8 cellular contexts compared by ENCODE assay signal in genomic region chr20:64057628-64058498, GRCh38. TPM values are rescaled to one million over a fixed set of nuclear protein-coding genes. Genes with fewer than 3 reads are reported as not detected.
DNase-seq lines count a peak whose midpoint lies in the region; ATAC-seq and TF ChIP-seq lines count a peak whose summit lies in the region.

No MANE protein-coding gene starts in this region.

- dilution Hi-C loops in mammary epithelial cell (cut with HindIII; ENCODE audit: low sequenced_read_pairs) = no loop called here

- peaks cover 5% of the 10 kb centered on the region for H3K27me3 Mint-ChIP-seq in WTC11 (ENCODE audit: low read depth)

- H3K9ac ChIP-seq in mammary epithelial cell (ENCODE audit: insufficient read depth, low read length) = no peak overlapping the region

- no peaks in the 10 kb centered on the region for H3K36me3 Mint-ChIP-seq in WTC11

- no TSS peak for BruUV-seq in mammary epithelial cell (replicated peaks; lab: Mats Ljungman, UMichigan)

- H4K20me1 ChIP-seq in mammary epithelial cell (ENCODE audit: insufficient read depth, low read length) = no peaks in the 10 kb centered on the region

- ATAC-seq in GM19043 (IDR thresholded peaks at IDR 0.05; ENCODE audit: low read depth, unreplicated experiment) (peak; percentile 48), WTC11 (peak; percentile 77)

- H3K27me3 ChIP-seq in mammary epithelial cell (ENCODE audit: insufficient read depth, low read length) = no peaks in the 10 kb centered on the region

- DNase-seq in AG04449 (ENCODE audit: low read depth, low spot score) = no peak
- DNase-seq in NCI-H2029 treated with DMSO at 0.1 percent for 48 hours (lab: John Stamatoyannopoulos, UW) = peak; percentile 9
- DNase-seq in WTC11 (ENCODE audit: low spot score) = peak; percentile 94
- DNase-seq in mammary epithelial cell = no peak
- peak; percentile 92 for DNase-seq in left kidney (ENCODE audit: low read depth, low spot score)
- peak; percentile 64 to 83 (median 74) for DNase-seq in stimulated activated CD4-positive, alpha-beta T cell treated with anti-CD3 and anti-CD28 coated beads, TNF-alpha, amount 100 ng/mL, for 24 hours (ENCODE audit: low read depth in 3 of 3)
- no peak for DNase-seq in HCEC 1CT

- no peaks in the 10 kb centered on the region for H3K79me2 ChIP-seq in mammary epithelial cell (ENCODE audit: insufficient read depth, low read length)

- peak; percentile 95 for TF ChIP-seq CTCF in AG04449 (IDR thresholded peaks at IDR 0.05; ENCODE audit: insufficient read depth, low read length, missing control alignments)
- TF ChIP-seq CTCF in WTC11 (IDR thresholded peaks at IDR 0.05) = peak; percentile 82
- peak; percentile 73 to 89 for TF ChIP-seq CTCF in mammary epithelial cell (conservative IDR thresholded peaks at IDR 0.05 in 1 of 2, IDR thresholded peaks at IDR 0.05 in 1 of 2; ENCODE audit: extremely low read depth in 1 of 2, insufficient read depth in 1 of 2, low read depth in 1 of 2, low read length in 2 of 2)

- intact Hi-C loops in mammary epithelial cell (cut with micrococcal nuclease) = loop anchor here (1.0 to 5.0 kb wide), 2 partner anchors 19 to 476 kb away; no protein-coding TSS in a partner anchor

- CTCF ChIA-PET in AG04449 (lab: Yijun Ruan, JAX) (interaction anchor here (0.6 to 7.3 kb wide), 17 partner anchors 8 to 101 kb away, joined by 3 to 54 read pairs (median 4); partner anchors contain the start of genes LKAAEAR1, OPRL1, PRPF6 and RGS19), WTC11 (lab: Charles Lee) (interaction anchor here (0.6 to 2.9 kb wide), 34 partner anchors 8 to 562 kb away, joined by 3 to 40 read pairs (median 3); partner anchors contain the start of genes NPBWR2, OPRL1, PRPF6 and RGS19), mammary epithelial cell (lab: Charles Lee; ENCODE audit: low non-redundant PET) (no interaction called here)

- POLR2A ChIA-PET in AG04449 (lab: Yijun Ruan, JAX) = no interaction called here
- POLR2A ChIA-PET in WTC11 (lab: Charles Lee) = interaction anchor here (0.6 to 1.1 kb wide), 2 partner anchors 58 to 77 kb away, joined by 3 to 4 read pairs; no protein-coding TSS in a partner anchor

- H3K27ac ChIP-seq in mammary epithelial cell (ENCODE audit: insufficient read depth, low read depth, low read length) = no peak overlapping the region

- 13% methylated on average over 8 of the region's 33 CpGs for WGBS in mammary epithelial cell (ENCODE audit: low coverage, missing lambda C conversion rate)

- peaks cover 23% of the 10 kb centered on the region for H3K4me1 ChIP-seq in mammary epithelial cell (ENCODE audit: insufficient read depth, low read length)

- H3K4me1 Mint-ChIP-seq in WTC11 = peaks cover 27% of the 10 kb centered on the region

- in situ Hi-C loops in mammary epithelial cell (cut with MboI; ENCODE audit: low sequenced_read_pairs in 2 of 2) = no loop called here

- H2AFZ ChIP-seq in mammary epithelial cell (ENCODE audit: low read depth, low read length) = no peak overlapping the region

- H3K4me2 ChIP-seq in mammary epithelial cell (ENCODE audit: insufficient read depth, low read depth, low read length) = no peak overlapping the region

- H3K4me3 ChIP-seq in AG04449 (ENCODE audit: low read depth, low read length) (no peak overlapping the region), mammary epithelial cell (replicated peaks in 1 of 3; ENCODE audit: insufficient read depth in 1 of 3, low read depth in 2 of 3, low read length in 3 of 3) (no peak overlapping the region)

- no peak overlapping the region for H3K27ac Mint-ChIP-seq in WTC11

- no peaks in the 10 kb centered on the region for H3K9me3 Mint-ChIP-seq in WTC11

- H3K4me3 Mint-ChIP-seq in WTC11 = no peak overlapping the region

- no peaks in the 10 kb centered on the region for H3K36me3 ChIP-seq in mammary epithelial cell (ENCODE audit: insufficient read depth, low read length)

- no peaks in the 10 kb centered on the region for H3K9me3 ChIP-seq in mammary epithelial cell (replicated peaks; ENCODE audit: insufficient read depth, low read length)

TF ChIP-seq in WTC11, 78 proteins besides CTCF, POLR2A, EP300 and RAD21:
- TF ChIP-seq USF2 (CRISPR knock-in tag; IDR thresholded peaks at IDR 0.05) (peak; percentile 37; the same call in 1 of the 2 replicates), ZNF423 (CRISPR knock-in tag; IDR thresholded peaks at IDR 0.05) (peak; percentile 69), MAX (CRISPR knock-in tag; IDR thresholded peaks at IDR 0.05) (peak; percentile 41; the same call in 1 of the 2 replicates), NFATC4 (CRISPR knock-in tag; IDR thresholded peaks at IDR 0.05) (no peak), HMGXB4 (CRISPR knock-in tag; IDR thresholded peaks at IDR 0.05) (peak; percentile 44), OVOL2 (CRISPR knock-in tag; IDR thresholded peaks at IDR 0.05; ENCODE audit: borderline replicate concordance) (no peak), GABPB1 (CRISPR knock-in tag; IDR thresholded peaks at IDR 0.05) (peak; percentile 40), ARID4B (CRISPR knock-in tag; IDR thresholded peaks at IDR 0.05; ENCODE audit: borderline replicate concordance) (0 out of 2 replicates have a peak, but pooled peaks have one; percentile 37), SP1 (CRISPR knock-in tag; conservative IDR thresholded peaks at IDR 0.05) (peak; percentile 57)

RNA-seq across cellular contexts. Expression of gene TCEA2, which starts 5.1 kb away (rescaled TPM):
- total RNA-seq in WTC11 (2021) (55.8 to 63.6 TPM (median 63.5 TPM) in 3 replicates), mammary epithelial cell (10 to 100 TPM; 15.7 to 37.9 TPM)
- polyA plus RNA-seq in mammary epithelial cell = 15.6 TPM
- polyA minus RNA-seq in mammary epithelial cell = 26.4 TPM

RNA-seq across cellular contexts. Expression of gene SOX18, which starts 8.4 kb away (rescaled TPM):
- 0.73 to 0.81 TPM (median 0.80 TPM) in 3 replicates for total RNA-seq in WTC11 (2021)
- under 1 TPM in 1 of 2 donors, not detected in 1; 0.16 TPM for total RNA-seq in mammary epithelial cell
- polyA plus RNA-seq in mammary epithelial cell = not detected
- polyA minus RNA-seq in mammary epithelial cell = not detected

RNA-seq across cellular contexts. Expression of gene RGS19, which starts 21.5 kb away (rescaled TPM):
- total RNA-seq in WTC11 (2021) (13.8 to 15.9 TPM (median 15.1 TPM) in 3 replicates), mammary epithelial cell (10 to 100 TPM in 1 of 2 donors, 1 to 10 TPM in 1; 9.5 to 15.9 TPM)
- polyA plus RNA-seq in mammary epithelial cell = 13.9 TPM
- 8.8 TPM for polyA minus RNA-seq in mammary epithelial cell

RNA-seq across cellular contexts. Expression of gene C20orf204, which starts 21.9 kb away (rescaled TPM):
- total RNA-seq in WTC11 (2021) (1.6 to 2.4 TPM (median 2.1 TPM) in 3 replicates), mammary epithelial cell (1 to 10 TPM in 1 of 2 donors, under 1 TPM in 1; 0.67 to 1.0 TPM)
- 0.03 TPM for polyA plus RNA-seq in mammary epithelial cell
- not detected for polyA minus RNA-seq in mammary epithelial cell

RNA-seq across cellular contexts. Expression of gene OPRL1, which starts 22.0 kb away (rescaled TPM):
- total RNA-seq in WTC11 (2021) (1.7 to 2.2 TPM (median 2.0 TPM) in 3 replicates), mammary epithelial cell (under 1 TPM; 0.38 to 0.50 TPM)
- 0.24 TPM for polyA plus RNA-seq in mammary epithelial cell
- 0.21 TPM for polyA minus RNA-seq in mammary epithelial cell

Comparison
In these comparisons a context has a peak if more than half of its experiments do, and no peak if none do; other contexts are left out.
1. DNase-seq: peak in NCI-H2029 treated with DMSO at 0.1 percent for 48 hours (single experiment), WTC11 (single experiment), left kidney (single experiment) and stimulated activated CD4-positive, alpha-beta T cell treated with anti-CD3 and anti-CD28 coated beads, TNF-alpha, amount 100 ng/mL, for 24 hours (3 of 3); none in AG04449 (single experiment), mammary epithelial cell (single experiment) and HCEC 1CT (single experiment).
2. Peak in every context shown above with its lines, with median percentiles within 50 percentile points of each other: CTCF ChIP-seq.